ENCODE assay signal across 8 cellular contexts in the genomic region with DNA sequence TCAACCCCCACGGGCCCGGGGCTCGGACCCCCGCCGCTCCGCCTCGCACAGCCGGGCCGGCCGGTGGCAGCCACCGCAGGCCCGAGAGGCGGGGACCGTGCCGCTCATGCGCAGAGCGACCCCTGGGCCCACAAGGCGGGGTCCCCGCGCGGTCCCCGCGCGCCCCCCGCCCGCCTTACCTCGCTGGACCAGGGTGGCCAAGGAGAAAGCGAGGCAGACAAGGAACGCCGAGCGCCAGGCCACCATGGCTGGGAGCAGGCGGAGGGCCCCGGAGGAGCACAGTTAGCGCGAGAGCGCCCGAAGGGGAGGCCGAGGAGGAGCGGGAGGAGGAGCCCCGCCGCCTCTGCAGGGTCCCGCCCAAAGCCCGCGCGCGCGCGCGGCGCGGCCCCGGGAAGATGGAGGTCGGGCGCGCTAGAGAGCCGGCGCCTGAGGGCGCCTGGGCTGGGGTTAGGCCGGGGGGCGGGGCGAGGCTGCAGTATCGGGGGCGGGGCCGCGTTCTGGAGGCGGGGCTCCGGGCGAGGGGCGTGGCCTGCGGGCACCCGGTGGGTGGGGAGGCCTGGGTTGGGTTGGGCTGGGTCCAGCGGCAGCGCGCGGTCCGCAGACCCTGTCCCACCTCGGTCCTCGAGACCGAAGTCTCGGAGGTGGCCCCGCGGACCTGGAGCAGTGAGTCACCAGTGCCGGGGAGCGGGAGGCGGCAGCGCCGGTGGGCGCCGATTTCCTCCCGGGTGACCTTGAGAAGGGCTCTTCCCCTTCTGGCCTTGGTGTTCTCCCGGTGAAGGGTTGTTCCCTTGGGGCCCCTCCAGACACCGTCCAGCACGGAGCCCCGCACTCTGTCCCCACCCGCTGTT. TPM values are rescaled to one million over a fixed set of nuclear protein-coding genes. Genes with fewer than 3 reads are reported as not detected.
DNase-seq lines count a peak whose midpoint lies in the region; ATAC-seq and TF ChIP-seq lines count a peak whose summit lies in the region.

A gene with protein sequence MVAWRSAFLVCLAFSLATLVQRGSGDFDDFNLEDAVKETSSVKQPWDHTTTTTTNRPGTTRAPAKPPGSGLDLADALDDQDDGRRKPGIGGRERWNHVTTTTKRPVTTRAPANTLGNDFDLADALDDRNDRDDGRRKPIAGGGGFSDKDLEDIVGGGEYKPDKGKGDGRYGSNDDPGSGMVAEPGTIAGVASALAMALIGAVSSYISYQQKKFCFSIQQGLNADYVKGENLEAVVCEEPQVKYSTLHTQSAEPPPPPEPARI (minus strand): TSS at position 326 of the 848 bp plus-strand sequence. CDS start 80 bp downstream, at position 246.

- peak within 1 kb of the TSS; percentile 40 to 89 (median 82) for H3K27ac ChIP-seq in heart right ventricle

- DNase-seq in GM13976 (ENCODE audit: low spot score), result peak; percentile 91
- DNase-seq in NCI-H1436 treated with DMSO at 0.1 percent for 48 hours (lab: John Stamatoyannopoulos, UW), result peak; percentile 71
- DNase-seq in amniotic epithelial cell (ENCODE audit: low read depth), result peak; percentile 77
- DNase-seq in heart right ventricle, result peak; percentile 87 to 91
- DNase-seq in posterior vena cava (ENCODE audit: low spot score), result peak; percentile 96
- peak; percentile 93 for DNase-seq in type B pancreatic cell (ENCODE audit: extremely low spot score, unreplicated experiment)

- H3K27me3 Mint-ChIP-seq in T-helper 1 cell treated with Interleukin-12 subunit alpha and Interleukin-12 subunit beta and Interleukin-4 antibody, amounts not matched to agents 30 μg/mL and 1 μg/mL, for 36 hours (ENCODE audit: low read depth), result peaks cover 14% of the 10 kb centered on the region
- H3K27me3 Mint-ChIP-seq in type B pancreatic cell, result peaks cover 8% of the 10 kb centered on the region

- TF ChIP-seq CTCF in GM13976 (IDR thresholded peaks at IDR 0.05; ENCODE audit: borderline replicate concordance, control extremely low read depth, extremely low read depth, insufficient read depth, missing control alignments) (no peak), heart right ventricle (IDR thresholded peaks at IDR 0.05) (no peak), type B pancreatic cell (conservative IDR thresholded peaks at IDR 0.05) (no peak)

- peak; percentile 89 for ATAC-seq in HG02840 (IDR thresholded peaks at IDR 0.05; ENCODE audit: low FRiP score, unreplicated experiment)
- ATAC-seq in heart right ventricle, result peak; percentile 96 to 99 (median 98)

- H3K4me3 ChIP-seq in heart right ventricle, result peak within 1 kb of the TSS; percentile 38 to 73 (median 66)

- no peaks in the 10 kb centered on the region for H3K9me3 ChIP-seq in heart right ventricle

- H3K27me3 ChIP-seq in heart right ventricle, result no peaks in the 10 kb centered on the region

- intact Hi-C loops in heart right ventricle (cut with DNase I), result loop anchor here in 2 of 10 donors (2.0 to 10.0 kb wide), 2 partner anchors 64 to 126 kb away; no protein-coding TSS in a partner anchor
- intact Hi-C loops in posterior vena cava (cut with DNase I), result no loop called here

- in situ Hi-C loops in GM13976 (cut with MboI; ENCODE audit: low sequenced_read_pairs, unreplicated experiment), result no loop called here

- peaks cover 10% of the 10 kb centered on the region for H3K4me1 Mint-ChIP-seq in T-helper 1 cell treated with Interleukin-12 subunit alpha and Interleukin-12 subunit beta and Interleukin-4 antibody, amounts not matched to agents 30 μg/mL and 1 μg/mL, for 36 hours (ENCODE audit: low read depth)
- no peaks in the 10 kb centered on the region for H3K4me1 Mint-ChIP-seq in type B pancreatic cell (ENCODE audit: unreplicated experiment)

- peak within 1 kb of the TSS; percentile 84 for H3K27ac Mint-ChIP-seq in T-helper 1 cell treated with Interleukin-12 subunit alpha and Interleukin-12 subunit beta and Interleukin-4 antibody, amounts not matched to agents 30 μg/mL and 1 μg/mL, for 36 hours
- peak within 1 kb of the TSS; percentile 93 for H3K27ac Mint-ChIP-seq in type B pancreatic cell

- no peaks in the 10 kb centered on the region for H3K36me3 Mint-ChIP-seq in T-helper 1 cell treated with Interleukin-12 subunit alpha and Interleukin-12 subunit beta and Interleukin-4 antibody, amounts not matched to agents 30 μg/mL and 1 μg/mL, for 36 hours (ENCODE audit: low read depth)
- peaks cover 3% of the 10 kb centered on the region for H3K36me3 Mint-ChIP-seq in type B pancreatic cell

- 0% methylated on average over 38 to 77 of the region's 95 CpGs for WGBS in heart right ventricle, 2 donors

- peaks cover 0 to 12% (median 0%) of the 10 kb centered on the region in 9 donors for H3K4me1 ChIP-seq in heart right ventricle

- H3K36me3 ChIP-seq in heart right ventricle, result no peaks in the 10 kb centered on the region

- H3K4me3 Mint-ChIP-seq in T-helper 1 cell treated with Interleukin-12 subunit alpha and Interleukin-12 subunit beta and Interleukin-4 antibody, amounts not matched to agents 30 μg/mL and 1 μg/mL, for 36 hours, result peak within 1 kb of the TSS; percentile 89
- H3K4me3 Mint-ChIP-seq in type B pancreatic cell, result peak within 1 kb of the TSS; percentile 93

- no peaks in the 10 kb centered on the region for H3K9me3 Mint-ChIP-seq in T-helper 1 cell treated with Interleukin-12 subunit alpha and Interleukin-12 subunit beta and Interleukin-4 antibody, amounts not matched to agents 30 μg/mL and 1 μg/mL, for 36 hours
- H3K9me3 Mint-ChIP-seq in type B pancreatic cell, result peaks cover 4% of the 10 kb centered on the region

RNA-seq across cellular contexts. Expression of the gene that starts here (rescaled TPM):
- total RNA-seq in heart right ventricle (100 to 1,000 TPM in 1 of 10 donors, 10 to 100 TPM in 9; 67.2 to 122 (median 80.8) TPM), posterior vena cava (10 to 100 TPM; 44.0 to 48.0 TPM), type B pancreatic cell (ENCODE audit: low replicate concordance) (20.7 and 35.1 TPM in 2 replicates)
- polyA plus RNA-seq in heart right ventricle, result 10 to 100 TPM; 32.6 to 46.0 TPM

Comparison
In these comparisons a context has a peak if more than half of its experiments do, and no peak if none do; other contexts are left out.
1. Peak in every context shown above with its lines: DNase-seq, ATAC-seq, H3K4me3 ChIP-seq and H3K27ac ChIP-seq.